ENCODE assay signal across 14 cellular contexts in genomic region chr5:120152472-120152871, GRCh38.
DNase-seq lines count a peak whose midpoint lies in the region; ATAC-seq and TF ChIP-seq lines count a peak whose summit lies in the region.
"Had no signal": no experiment of that assay in that cellular context is flagged by ENCODE, and none has a peak within 500 bp of the region (broad histone marks: within the 10 kb centered on the region; RNA-seq: fewer than 3 reads in every experiment).

No MANE protein-coding gene starts in this region.

- TF ChIP-seq POLR2A in vagina (IDR thresholded peaks at IDR 0.05): no peak

- intact Hi-C loops in vagina (cut with DNase I): no loop called here

- H3K4me3 Mint-ChIP-seq in mesothelial cell of epicardium: no peak overlapping the region

- H3K4me1 ChIP-seq in ACC112 (ENCODE audit: control insufficient read depth, insufficient read depth, low read length, unreplicated experiment) (peaks cover 23% of the 10 kb centered on the region), vagina (no peaks in the 10 kb centered on the region)
- H3K4me1 ChIP-seq: ascending aorta had no signal

- H2AFZ ChIP-seq in ACC112 (ENCODE audit: low read length, unreplicated experiment): peak overlapping the region; percentile 92

- H3K79me2 ChIP-seq in ACC112 (ENCODE audit: control insufficient read depth, insufficient read depth, low read length, unreplicated experiment): no peaks in the 10 kb centered on the region

- no peak overlapping the region for H3K27ac Mint-ChIP-seq in mesothelial cell of epicardium

- H3K4me3 ChIP-seq in ACC112 (ENCODE audit: low read depth, low read length) (peak overlapping the region; percentile 34; the same call in 1 of the 2 replicates), vagina (no peak overlapping the region)
- H3K4me3 ChIP-seq: ascending aorta, heart right ventricle had no signal

- TF ChIP-seq CTCF in vagina (IDR thresholded peaks at IDR 0.05) (no peak), mesothelial cell of epicardium (IDR thresholded peaks at IDR 0.05; ENCODE audit: unreplicated experiment) (no peak)

- no peaks in the 10 kb centered on the region for H3K36me3 Mint-ChIP-seq in mesothelial cell of epicardium

- H3K27me3 Mint-ChIP-seq in mesothelial cell of epicardium (ENCODE audit: low read depth): no peaks in the 10 kb centered on the region

- H3K27ac ChIP-seq in ACC112 (ENCODE audit: low read depth, low read length) (peak overlapping the region; percentile 87), vagina (no peak overlapping the region)
- H3K27ac ChIP-seq: ascending aorta had no signal

- no peaks in the 10 kb centered on the region for H3K4me1 Mint-ChIP-seq in mesothelial cell of epicardium

- no peaks in the 10 kb centered on the region for H3K9me3 ChIP-seq in vagina
- H3K9me3 ChIP-seq: ascending aorta had no signal

- ATAC-seq in HG03354 (IDR thresholded peaks at IDR 0.05; ENCODE audit: poor library complexity, severe bottlenecking, unreplicated experiment): no peak

- H3K27me3 ChIP-seq in ACC112 (ENCODE audit: insufficient read depth, low read length) (no peaks in the 10 kb centered on the region), vagina (no peaks in the 10 kb centered on the region)
- H3K27me3 ChIP-seq: ascending aorta, heart right ventricle had no signal

- DNase-seq in HPDE6-E6E7 (ENCODE audit: extremely low spot score) (peak; percentile 21), amniotic epithelial cell (ENCODE audit: low read depth) (peak; percentile 73), glomerular endothelial cell (ENCODE audit: extremely low read depth, low read depth, low spot score) (peak; percentile 64), vagina (ENCODE audit: extremely low spot score in 2 of 2) (no peak), mesothelial cell of epicardium (ENCODE audit: low spot score in 2 of 2, unreplicated experiment in 2 of 2) (no peak), iPS-NIHi11 (ENCODE audit: low spot score) (no peak)
- DNase-seq: AML-193, heart right ventricle, Karpas-422, NCI-H69, T-helper 2 cell had no signal

- peaks cover 4% of the 10 kb centered on the region; the same call in 1 of the 2 replicates for H3K36me3 ChIP-seq in ACC112 (ENCODE audit: insufficient read depth, low read length)
- H3K36me3 ChIP-seq in vagina: no peaks in the 10 kb centered on the region
- H3K36me3 ChIP-seq: ascending aorta, heart right ventricle had no signal

- no peaks in the 10 kb centered on the region for H3K9me3 Mint-ChIP-seq in mesothelial cell of epicardium

Comparison
In these comparisons a context has a peak if more than half of its experiments do, and no peak if none do; other contexts are left out.
1. DNase-seq: peak in HPDE6-E6E7 (single experiment), amniotic epithelial cell (single experiment) and glomerular endothelial cell (single experiment); none in vagina (0 of 2), mesothelial cell of epicardium (0 of 2) and iPS-NIHi11 (single experiment).